Comparison of ENCODE assay signal across 1 cellular context in genomic region chr7:127383123-127383835, GRCh38.
TF ChIP-seq lines count a peak whose summit lies in the region.

No MANE protein-coding gene starts in this region.

TF ChIP-seq in GM12878, 131 proteins besides CTCF, POLR2A, EP300 and RAD21 (continued from another document):
- TF ChIP-seq ZNF687 (IDR thresholded peaks at IDR 0.05) = no peak
- no peak for TF ChIP-seq SMARCA5 (IDR thresholded peaks at IDR 0.05)
- TF ChIP-seq ZBTB40 (IDR thresholded peaks at IDR 0.05; ENCODE audit: borderline replicate concordance) = no peak
- TF ChIP-seq MLLT1 (IDR thresholded peaks at IDR 0.05) = no peak
- no peak for TF ChIP-seq TCF3 (IDR thresholded peaks at IDR 0.05; ENCODE audit: borderline replicate concordance, insufficient read depth, low read depth, low read length)
